8 cellular contexts compared by ENCODE assay signal in genomic region chr3:32238816-32239637, GRCh38. TPM values are rescaled to one million over a fixed set of nuclear protein-coding genes. Genes with fewer than 3 reads are reported as not detected.
DNase-seq lines count a peak whose midpoint lies in the region; ATAC-seq and TF ChIP-seq lines count a peak whose summit lies in the region.

No MANE protein-coding gene starts in this region.

- intact Hi-C loops in left ventricle myocardium inferior (cut with micrococcal nuclease), result loop anchor here (5.0 kb wide), 1 partner anchor 37 kb away; no protein-coding TSS in a partner anchor

- peak; percentile 20 for ATAC-seq in HG02870 (IDR thresholded peaks at IDR 0.05; ENCODE audit: unreplicated experiment)
- ATAC-seq in activated naive CD8-positive, alpha-beta T cell treated with anti-CD3 and anti-CD28 coated beads, Interleukin-2, amount 10 ng/mL, durations not matched to agents 7 days and 5 days (ENCODE audit: low read depth), result peak; percentile 61

- H3K4me3 Mint-ChIP-seq in activated naive CD8-positive, alpha-beta T cell treated with anti-CD3 and anti-CD28 coated beads, Interleukin-2, amount 10 ng/mL, durations not matched to agents 7 days and 5 days, result peak overlapping the region; percentile 80

- peaks cover 15% of the 10 kb centered on the region for H3K9me3 ChIP-seq in left ventricle myocardium inferior (replicated peaks)

- H3K27ac Mint-ChIP-seq in activated naive CD8-positive, alpha-beta T cell treated with anti-CD3 and anti-CD28 coated beads, Interleukin-2, amount 10 ng/mL, durations not matched to agents 7 days and 5 days, result peak overlapping the region; percentile 13

- peak; percentile 11 for DNase-seq in GM12865 (ENCODE audit: low read depth)
- peak; percentile 15 for DNase-seq in RPMI7951 (ENCODE audit: low read depth)
- DNase-seq in activated naive CD8-positive, alpha-beta T cell treated with anti-CD3 and anti-CD28 coated beads, Interleukin-2, amount 10 ng/mL, durations not matched to agents 7 days and 5 days, result no peak
- DNase-seq in left ventricle myocardium inferior, result peak; percentile 43
- peak; percentile 79 for DNase-seq in retina
- DNase-seq in HuH-7.5 (ENCODE audit: low spot score), result no peak
- no peak for DNase-seq in D341Med (ENCODE audit: low spot score)

- no peak for TF ChIP-seq CTCF in GM12865 (IDR thresholded peaks at IDR 0.05; ENCODE audit: insufficient read depth, low read depth, low read length, missing control alignments)
- no peak for TF ChIP-seq CTCF in left ventricle myocardium inferior (IDR thresholded peaks at IDR 0.05; ENCODE audit: borderline replicate concordance)

- POLR2A ChIA-PET in activated naive CD8-positive, alpha-beta T cell treated with anti-CD3 and anti-CD28 coated beads, Interleukin-2, amount 10 ng/mL, durations not matched to agents 7 days and 5 days (lab: Charles Lee), result interaction anchor here (1.8 kb wide), 1 partner anchor 50 kb away, joined by 7 read pairs; no protein-coding TSS in a partner anchor

- H3K4me1 Mint-ChIP-seq in activated naive CD8-positive, alpha-beta T cell treated with anti-CD3 and anti-CD28 coated beads, Interleukin-2, amount 10 ng/mL, durations not matched to agents 7 days and 5 days, result peaks cover 13% of the 10 kb centered on the region

- H3K4me3 ChIP-seq in GM12865 (ENCODE audit: low read depth, low read length), result peak overlapping the region; percentile 10
- peak overlapping the region; percentile 88 for H3K4me3 ChIP-seq in left ventricle myocardium inferior

- H3K27me3 ChIP-seq in left ventricle myocardium inferior (ENCODE audit: low read depth), result no peaks in the 10 kb centered on the region

- peaks cover 4% of the 10 kb centered on the region for H3K9me3 Mint-ChIP-seq in activated naive CD8-positive, alpha-beta T cell treated with anti-CD3 and anti-CD28 coated beads, Interleukin-2, amount 10 ng/mL, durations not matched to agents 7 days and 5 days

- H3K36me3 ChIP-seq in left ventricle myocardium inferior, result no peaks in the 10 kb centered on the region

- peak overlapping the region; percentile 92 for H3K27ac ChIP-seq in left ventricle myocardium inferior (replicated peaks)

- peaks cover 41% of the 10 kb centered on the region for H3K4me1 ChIP-seq in left ventricle myocardium inferior

- peaks cover 7% of the 10 kb centered on the region for H3K36me3 Mint-ChIP-seq in activated naive CD8-positive, alpha-beta T cell treated with anti-CD3 and anti-CD28 coated beads, Interleukin-2, amount 10 ng/mL, durations not matched to agents 7 days and 5 days

- H3K27me3 Mint-ChIP-seq in activated naive CD8-positive, alpha-beta T cell treated with anti-CD3 and anti-CD28 coated beads, Interleukin-2, amount 10 ng/mL, durations not matched to agents 7 days and 5 days, result peaks cover 20% of the 10 kb centered on the region

RNA-seq across cellular contexts. Expression of gene CMTM8, which starts 0.5 kb away (rescaled TPM):
- total RNA-seq in RPMI7951 (2014; rRNA removed; shearing (Covaris generic)), result not detected in 2 replicates
- total RNA-seq in activated naive CD8-positive, alpha-beta T cell treated with anti-CD3 and anti-CD28 coated beads, Interleukin-2, amount 10 ng/mL, durations not matched to agents 7 days and 5 days, result 1 to 10 TPM; 2.6 to 2.7 TPM
- 5.7 TPM for total RNA-seq in left ventricle myocardium inferior

Comparison
In these comparisons a context has a peak if more than half of its experiments do, and no peak if none do; other contexts are left out.
1. DNase-seq: peak in GM12865 (single experiment), RPMI7951 (single experiment), left ventricle myocardium inferior (single experiment) and retina (single experiment); none in activated naive CD8-positive, alpha-beta T cell treated with anti-CD3 and anti-CD28 coated beads, Interleukin-2, amount 10 ng/mL, durations not matched to agents 7 days and 5 days (single experiment), HuH-7.5 (single experiment) and D341Med (single experiment).